Comparison of ENCODE assay signal across 1 cellular context in genomic region chr17:81923302-81924260, GRCh38.
TF ChIP-seq lines count a peak whose summit lies in the region.

No MANE protein-coding gene starts in this region.

TF ChIP-seq in K562, 482 proteins besides CTCF, POLR2A, EP300 and RAD21 (continued from another document and continues in another):
- TF ChIP-seq RREB1 (CRISPR knock-in tag; IDR thresholded peaks at IDR 0.05) (0 out of 2 replicates have a peak, but pooled peaks have one; percentile 49), HDAC3 (IDR thresholded peaks at IDR 0.05; ENCODE audit: borderline replicate concordance, partially characterized antibody) (no peak), NR2C2 (CRISPR knock-in tag; IDR thresholded peaks at IDR 0.05) (no peak), NR2C2 (tag; IDR thresholded peaks at IDR 0.05) (peak; percentile 73), NFE2L1 (tag; IDR thresholded peaks at IDR 0.05; ENCODE audit: borderline replicate concordance, low read depth) (peak; percentile 75), FOXJ2 (tag; IDR thresholded peaks at IDR 0.05) (no peak), ARID2 (IDR thresholded peaks at IDR 0.05) (no peak), WHSC1 (IDR thresholded peaks at IDR 0.05; ENCODE audit: low read length) (no peak), ARID1B (IDR thresholded peaks at IDR 0.05) (peak; percentile 80), RNF2 (IDR thresholded peaks at IDR 0.05) (peak; percentile 56; the same call in 1 of the 2 replicates), CCNT2 (IDR thresholded peaks at IDR 0.05; ENCODE audit: borderline replicate concordance, extremely low read depth, insufficient read length, low read depth, low read length) (peak; percentile 90), CREB3 (tag; conservative IDR thresholded peaks at IDR 0.05; ENCODE audit: low read depth) (no peak), TOE1 (IDR thresholded peaks at IDR 0.05; ENCODE audit: borderline replicate concordance) (0 out of 2 replicates have a peak, but pooled peaks have one; percentile 28), TOE1 (CRISPR knock-in tag; IDR thresholded peaks at IDR 0.05; ENCODE audit: borderline replicate concordance, low read depth) (no peak), GABPB1 (CRISPR knock-in tag; IDR thresholded peaks at IDR 0.05) (no peak; the same call in 1 of the 2 replicates), STAT5B (CRISPR knock-in tag; IDR thresholded peaks at IDR 0.05) (no peak), ZNF143 (CRISPR knock-in tag; IDR thresholded peaks at IDR 0.05) (0 out of 2 replicates have a peak, but pooled peaks have one; percentile 46), THRB (CRISPR knock-in tag; conservative IDR thresholded peaks at IDR 0.05) (no peak), ZBED1 (IDR thresholded peaks at IDR 0.05) (no peak), SMAD4 (CRISPR knock-in tag; conservative IDR thresholded peaks at IDR 0.05) (peak; percentile 87), EP400 (IDR thresholded peaks at IDR 0.05) (peak; percentile 83), ZNF764 (CRISPR knock-in tag; IDR thresholded peaks at IDR 0.05; ENCODE audit: low read depth) (no peak), PYGO2 (tag; IDR thresholded peaks at IDR 0.05) (no peak), REST (CRISPR knock-in tag; IDR thresholded peaks at IDR 0.05; ENCODE audit: low read depth) (no peak), ZNF551 (CRISPR knock-in tag; IDR thresholded peaks at IDR 0.05) (no peak)
- TF ChIP-seq, protein P1, sequence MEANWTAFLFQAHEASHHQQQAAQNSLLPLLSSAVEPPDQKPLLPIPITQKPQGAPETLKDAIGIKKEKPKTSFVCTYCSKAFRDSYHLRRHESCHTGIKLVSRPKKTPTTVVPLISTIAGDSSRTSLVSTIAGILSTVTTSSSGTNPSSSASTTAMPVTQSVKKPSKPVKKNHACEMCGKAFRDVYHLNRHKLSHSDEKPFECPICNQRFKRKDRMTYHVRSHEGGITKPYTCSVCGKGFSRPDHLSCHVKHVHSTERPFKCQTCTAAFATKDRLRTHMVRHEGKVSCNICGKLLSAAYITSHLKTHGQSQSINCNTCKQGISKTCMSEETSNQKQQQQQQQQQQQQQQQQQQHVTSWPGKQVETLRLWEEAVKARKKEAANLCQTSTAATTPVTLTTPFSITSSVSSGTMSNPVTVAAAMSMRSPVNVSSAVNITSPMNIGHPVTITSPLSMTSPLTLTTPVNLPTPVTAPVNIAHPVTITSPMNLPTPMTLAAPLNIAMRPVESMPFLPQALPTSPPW (CRISPR knock-in tag; IDR thresholded peaks at IDR 0.05) = peak; percentile 83
- TF ChIP-seq, protein P2, sequence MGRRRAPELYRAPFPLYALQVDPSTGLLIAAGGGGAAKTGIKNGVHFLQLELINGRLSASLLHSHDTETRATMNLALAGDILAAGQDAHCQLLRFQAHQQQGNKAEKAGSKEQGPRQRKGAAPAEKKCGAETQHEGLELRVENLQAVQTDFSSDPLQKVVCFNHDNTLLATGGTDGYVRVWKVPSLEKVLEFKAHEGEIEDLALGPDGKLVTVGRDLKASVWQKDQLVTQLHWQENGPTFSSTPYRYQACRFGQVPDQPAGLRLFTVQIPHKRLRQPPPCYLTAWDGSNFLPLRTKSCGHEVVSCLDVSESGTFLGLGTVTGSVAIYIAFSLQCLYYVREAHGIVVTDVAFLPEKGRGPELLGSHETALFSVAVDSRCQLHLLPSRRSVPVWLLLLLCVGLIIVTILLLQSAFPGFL (CRISPR knock-in tag; IDR thresholded peaks at IDR 0.05) = no peak
- TF ChIP-seq, protein P3, sequence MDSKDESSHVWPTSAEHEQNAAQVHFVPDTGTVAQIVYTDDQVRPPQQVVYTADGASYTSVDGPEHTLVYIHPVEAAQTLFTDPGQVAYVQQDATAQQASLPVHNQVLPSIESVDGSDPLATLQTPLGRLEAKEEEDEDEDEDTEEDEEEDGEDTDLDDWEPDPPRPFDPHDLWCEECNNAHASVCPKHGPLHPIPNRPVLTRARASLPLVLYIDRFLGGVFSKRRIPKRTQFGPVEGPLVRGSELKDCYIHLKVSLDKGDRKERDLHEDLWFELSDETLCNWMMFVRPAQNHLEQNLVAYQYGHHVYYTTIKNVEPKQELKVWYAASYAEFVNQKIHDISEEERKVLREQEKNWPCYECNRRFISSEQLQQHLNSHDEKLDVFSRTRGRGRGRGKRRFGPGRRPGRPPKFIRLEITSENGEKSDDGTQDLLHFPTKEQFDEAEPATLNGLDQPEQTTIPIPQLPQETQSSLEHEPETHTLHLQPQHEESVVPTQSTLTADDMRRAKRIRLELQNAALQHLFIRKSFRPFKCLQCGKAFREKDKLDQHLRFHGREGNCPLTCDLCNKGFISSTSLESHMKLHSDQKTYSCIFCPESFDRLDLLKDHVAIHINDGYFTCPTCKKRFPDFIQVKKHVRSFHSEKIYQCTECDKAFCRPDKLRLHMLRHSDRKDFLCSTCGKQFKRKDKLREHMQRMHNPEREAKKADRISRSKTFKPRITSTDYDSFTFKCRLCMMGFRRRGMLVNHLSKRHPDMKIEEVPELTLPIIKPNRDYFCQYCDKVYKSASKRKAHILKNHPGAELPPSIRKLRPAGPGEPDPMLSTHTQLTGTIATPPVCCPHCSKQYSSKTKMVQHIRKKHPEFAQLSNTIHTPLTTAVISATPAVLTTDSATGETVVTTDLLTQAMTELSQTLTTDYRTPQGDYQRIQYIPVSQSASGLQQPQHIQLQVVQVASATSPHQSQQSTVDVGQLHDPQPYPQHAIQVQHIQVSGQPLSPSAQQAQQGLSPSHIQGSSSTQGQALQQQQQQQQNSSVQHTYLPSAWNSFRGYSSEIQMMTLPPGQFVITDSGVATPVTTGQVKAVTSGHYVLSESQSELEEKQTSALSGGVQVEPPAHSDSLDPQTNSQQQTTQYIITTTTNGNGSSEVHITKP (IDR thresholded peaks at IDR 0.05; ENCODE audit: partially characterized antibody) = peak; percentile 59
- TF ChIP-seq, protein P4, sequence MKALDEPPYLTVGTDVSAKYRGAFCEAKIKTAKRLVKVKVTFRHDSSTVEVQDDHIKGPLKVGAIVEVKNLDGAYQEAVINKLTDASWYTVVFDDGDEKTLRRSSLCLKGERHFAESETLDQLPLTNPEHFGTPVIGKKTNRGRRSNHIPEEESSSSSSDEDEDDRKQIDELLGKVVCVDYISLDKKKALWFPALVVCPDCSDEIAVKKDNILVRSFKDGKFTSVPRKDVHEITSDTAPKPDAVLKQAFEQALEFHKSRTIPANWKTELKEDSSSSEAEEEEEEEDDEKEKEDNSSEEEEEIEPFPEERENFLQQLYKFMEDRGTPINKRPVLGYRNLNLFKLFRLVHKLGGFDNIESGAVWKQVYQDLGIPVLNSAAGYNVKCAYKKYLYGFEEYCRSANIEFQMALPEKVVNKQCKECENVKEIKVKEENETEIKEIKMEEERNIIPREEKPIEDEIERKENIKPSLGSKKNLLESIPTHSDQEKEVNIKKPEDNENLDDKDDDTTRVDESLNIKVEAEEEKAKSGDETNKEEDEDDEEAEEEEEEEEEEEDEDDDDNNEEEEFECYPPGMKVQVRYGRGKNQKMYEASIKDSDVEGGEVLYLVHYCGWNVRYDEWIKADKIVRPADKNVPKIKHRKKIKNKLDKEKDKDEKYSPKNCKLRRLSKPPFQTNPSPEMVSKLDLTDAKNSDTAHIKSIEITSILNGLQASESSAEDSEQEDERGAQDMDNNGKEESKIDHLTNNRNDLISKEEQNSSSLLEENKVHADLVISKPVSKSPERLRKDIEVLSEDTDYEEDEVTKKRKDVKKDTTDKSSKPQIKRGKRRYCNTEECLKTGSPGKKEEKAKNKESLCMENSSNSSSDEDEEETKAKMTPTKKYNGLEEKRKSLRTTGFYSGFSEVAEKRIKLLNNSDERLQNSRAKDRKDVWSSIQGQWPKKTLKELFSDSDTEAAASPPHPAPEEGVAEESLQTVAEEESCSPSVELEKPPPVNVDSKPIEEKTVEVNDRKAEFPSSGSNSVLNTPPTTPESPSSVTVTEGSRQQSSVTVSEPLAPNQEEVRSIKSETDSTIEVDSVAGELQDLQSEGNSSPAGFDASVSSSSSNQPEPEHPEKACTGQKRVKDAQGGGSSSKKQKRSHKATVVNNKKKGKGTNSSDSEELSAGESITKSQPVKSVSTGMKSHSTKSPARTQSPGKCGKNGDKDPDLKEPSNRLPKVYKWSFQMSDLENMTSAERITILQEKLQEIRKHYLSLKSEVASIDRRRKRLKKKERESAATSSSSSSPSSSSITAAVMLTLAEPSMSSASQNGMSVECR (CRISPR knock-in tag; IDR thresholded peaks at IDR 0.05) = no peak; the same call in 1 of the 2 replicates
